14 cellular contexts compared by ENCODE assay signal in genomic region chr6:106860940-106861339, GRCh38.
DNase-seq lines count a peak whose midpoint lies in the region; ATAC-seq and TF ChIP-seq lines count a peak whose summit lies in the region.
"Had no signal": no experiment of that assay in that cellular context is flagged by ENCODE, and none has a peak within 500 bp of the region (broad histone marks: within the 10 kb centered on the region; RNA-seq: fewer than 3 reads in every experiment).

No MANE protein-coding gene starts in this region.

- H3K27me3 Mint-ChIP-seq in type B pancreatic cell: no peaks in the 10 kb centered on the region

- DNase-seq in Caki2 (ENCODE audit: low read depth): peak; percentile 38
- DNase-seq in OCI-M1 (lab: John Stamatoyannopoulos, UW): peak; percentile 54
- no peak for DNase-seq in epithelial cell of prostate (ENCODE audit: low read depth, low spot score)
- DNase-seq in type B pancreatic cell (ENCODE audit: extremely low spot score, unreplicated experiment): no peak
- DNase-seq in CD1c-positive myeloid dendritic cell (ENCODE audit: extremely low spot score): no peak
- DNase-seq: CD4-positive, CD25-positive, alpha-beta regulatory T cell; DND-41; GDM1; HCEC 1CT; IMR-90; KG1 had no signal

- in situ Hi-C loops in Caki2 (cut with HindIII; ENCODE audit: low pct_unique_long_range_greater_than_20kb, low sequenced_read_pairs): no loop called here

- ATAC-seq in GM19397 (IDR thresholded peaks at IDR 0.05; ENCODE audit: unreplicated experiment): no peak
- ATAC-seq in HG03025 (IDR thresholded peaks at IDR 0.05; ENCODE audit: low FRiP score, unreplicated experiment): no peak
- ATAC-seq: A549 had no signal

- no peak for TF ChIP-seq CTCF in type B pancreatic cell (conservative IDR thresholded peaks at IDR 0.05)

- peak overlapping the region; percentile 93 for H3K27ac ChIP-seq in epithelial cell of prostate

- H3K36me3 Mint-ChIP-seq in type B pancreatic cell: peaks cover 23% of the 10 kb centered on the region

- H3K27ac Mint-ChIP-seq in type B pancreatic cell: peak overlapping the region; percentile 98
- H3K27ac Mint-ChIP-seq: CD4-positive, CD25-positive, alpha-beta regulatory T cell had no signal

- H3K9me3 Mint-ChIP-seq in type B pancreatic cell: peaks cover 14% of the 10 kb centered on the region

- no peak overlapping the region for H3K4me3 Mint-ChIP-seq in type B pancreatic cell
- H3K4me3 Mint-ChIP-seq: CD4-positive, CD25-positive, alpha-beta regulatory T cell had no signal

- peaks cover 22% of the 10 kb centered on the region for H3K4me1 Mint-ChIP-seq in type B pancreatic cell (ENCODE audit: unreplicated experiment)
- H3K4me1 Mint-ChIP-seq: CD4-positive, CD25-positive, alpha-beta regulatory T cell had no signal

Comparison
In these comparisons a context has a peak if more than half of its experiments do, and no peak if none do; other contexts are left out.
1. DNase-seq: peak in Caki2 (single experiment) and OCI-M1 (single experiment); none in epithelial cell of prostate (single experiment), type B pancreatic cell (single experiment) and CD1c-positive myeloid dendritic cell (single experiment).